ENCODE assay signal across 1 cellular context in the genomic region with DNA sequence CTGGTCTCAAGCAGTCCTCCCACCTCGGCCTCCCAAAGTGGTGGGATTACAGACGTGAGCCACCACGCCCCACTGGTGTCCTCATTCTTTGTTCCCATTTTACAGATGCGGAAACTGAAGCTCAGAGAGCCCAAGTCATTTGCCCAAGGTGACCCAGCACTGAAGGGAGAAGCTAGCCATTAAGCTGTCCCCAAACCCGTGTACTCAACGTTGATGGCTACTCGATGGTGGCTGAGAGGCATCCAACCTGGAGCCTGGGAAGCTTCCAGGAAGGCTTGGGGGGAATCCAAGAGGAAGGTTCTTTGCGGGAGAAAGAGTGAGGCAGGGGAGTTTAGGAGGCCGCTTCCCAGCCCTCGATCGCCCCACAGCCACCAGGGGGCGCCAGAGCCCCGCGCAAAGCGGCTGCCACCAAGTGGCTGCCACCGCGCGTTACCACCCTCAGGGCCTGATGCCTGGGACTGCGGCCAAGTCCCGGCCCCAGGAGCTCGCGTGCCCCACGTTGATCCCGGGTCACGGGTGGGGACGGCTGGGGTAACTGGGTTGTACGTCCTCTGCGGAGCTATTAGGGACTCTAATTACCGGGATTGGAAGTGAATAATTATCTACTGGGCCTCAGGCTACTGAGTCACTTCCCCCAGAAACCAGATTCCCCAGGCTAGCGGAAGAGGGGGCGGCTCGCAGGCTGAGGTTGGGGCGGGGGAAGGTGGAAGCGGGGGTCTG.
TF ChIP-seq lines count a peak whose summit lies in the region.

No MANE protein-coding gene starts in this region.

TF ChIP-seq in HepG2, 621 proteins besides CTCF, POLR2A, EP300 and RAD21 (continued from another document and continues in another):
- TF ChIP-seq SMAD9 (CRISPR knock-in tag; IDR thresholded peaks at IDR 0.05) = no peak
- TF ChIP-seq PHF8 (CRISPR knock-in tag; IDR thresholded peaks at IDR 0.05) = peak; percentile 44; the same call in 1 of the 2 replicates
- TF ChIP-seq ZKSCAN5 (CRISPR knock-in tag; IDR thresholded peaks at IDR 0.05) = no peak
- no peak for TF ChIP-seq ASH2L (IDR thresholded peaks at IDR 0.05; ENCODE audit: insufficient read length, low read depth, low read length)
- TF ChIP-seq CREB1 (IDR thresholded peaks at IDR 0.05) = no peak
- TF ChIP-seq CREB1 (CRISPR knock-in tag; IDR thresholded peaks at IDR 0.05) = no peak
- TF ChIP-seq ZFX (CRISPR knock-in tag; IDR thresholded peaks at IDR 0.05; ENCODE audit: low read depth) = peak; percentile 66
- TF ChIP-seq, protein P1, sequence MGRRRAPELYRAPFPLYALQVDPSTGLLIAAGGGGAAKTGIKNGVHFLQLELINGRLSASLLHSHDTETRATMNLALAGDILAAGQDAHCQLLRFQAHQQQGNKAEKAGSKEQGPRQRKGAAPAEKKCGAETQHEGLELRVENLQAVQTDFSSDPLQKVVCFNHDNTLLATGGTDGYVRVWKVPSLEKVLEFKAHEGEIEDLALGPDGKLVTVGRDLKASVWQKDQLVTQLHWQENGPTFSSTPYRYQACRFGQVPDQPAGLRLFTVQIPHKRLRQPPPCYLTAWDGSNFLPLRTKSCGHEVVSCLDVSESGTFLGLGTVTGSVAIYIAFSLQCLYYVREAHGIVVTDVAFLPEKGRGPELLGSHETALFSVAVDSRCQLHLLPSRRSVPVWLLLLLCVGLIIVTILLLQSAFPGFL (CRISPR knock-in tag; IDR thresholded peaks at IDR 0.05) = no peak
- TF ChIP-seq SMAD3 (CRISPR knock-in tag; IDR thresholded peaks at IDR 0.05) = 0 out of 2 replicates have a peak, but pooled peaks have one; percentile 45
- TF ChIP-seq, protein P2, sequence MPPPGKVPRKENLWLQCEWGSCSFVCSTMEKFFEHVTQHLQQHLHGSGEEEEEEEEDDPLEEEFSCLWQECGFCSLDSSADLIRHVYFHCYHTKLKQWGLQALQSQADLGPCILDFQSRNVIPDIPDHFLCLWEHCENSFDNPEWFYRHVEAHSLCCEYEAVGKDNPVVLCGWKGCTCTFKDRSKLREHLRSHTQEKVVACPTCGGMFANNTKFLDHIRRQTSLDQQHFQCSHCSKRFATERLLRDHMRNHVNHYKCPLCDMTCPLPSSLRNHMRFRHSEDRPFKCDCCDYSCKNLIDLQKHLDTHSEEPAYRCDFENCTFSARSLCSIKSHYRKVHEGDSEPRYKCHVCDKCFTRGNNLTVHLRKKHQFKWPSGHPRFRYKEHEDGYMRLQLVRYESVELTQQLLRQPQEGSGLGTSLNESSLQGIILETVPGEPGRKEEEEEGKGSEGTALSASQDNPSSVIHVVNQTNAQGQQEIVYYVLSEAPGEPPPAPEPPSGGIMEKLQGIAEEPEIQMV (CRISPR knock-in tag; IDR thresholded peaks at IDR 0.05; ENCODE audit: low read depth) = peak; percentile 56; the same call in 1 of the 2 replicates
- TF ChIP-seq HNRNPH1 (optimal IDR thresholded peaks at IDR 0.05; ENCODE audit: low read depth, low read length) = no peak
- TF ChIP-seq KDM2A (CRISPR knock-in tag; IDR thresholded peaks at IDR 0.05; ENCODE audit: borderline replicate concordance, low read depth) = peak; percentile 83
- TF ChIP-seq, protein P3, sequence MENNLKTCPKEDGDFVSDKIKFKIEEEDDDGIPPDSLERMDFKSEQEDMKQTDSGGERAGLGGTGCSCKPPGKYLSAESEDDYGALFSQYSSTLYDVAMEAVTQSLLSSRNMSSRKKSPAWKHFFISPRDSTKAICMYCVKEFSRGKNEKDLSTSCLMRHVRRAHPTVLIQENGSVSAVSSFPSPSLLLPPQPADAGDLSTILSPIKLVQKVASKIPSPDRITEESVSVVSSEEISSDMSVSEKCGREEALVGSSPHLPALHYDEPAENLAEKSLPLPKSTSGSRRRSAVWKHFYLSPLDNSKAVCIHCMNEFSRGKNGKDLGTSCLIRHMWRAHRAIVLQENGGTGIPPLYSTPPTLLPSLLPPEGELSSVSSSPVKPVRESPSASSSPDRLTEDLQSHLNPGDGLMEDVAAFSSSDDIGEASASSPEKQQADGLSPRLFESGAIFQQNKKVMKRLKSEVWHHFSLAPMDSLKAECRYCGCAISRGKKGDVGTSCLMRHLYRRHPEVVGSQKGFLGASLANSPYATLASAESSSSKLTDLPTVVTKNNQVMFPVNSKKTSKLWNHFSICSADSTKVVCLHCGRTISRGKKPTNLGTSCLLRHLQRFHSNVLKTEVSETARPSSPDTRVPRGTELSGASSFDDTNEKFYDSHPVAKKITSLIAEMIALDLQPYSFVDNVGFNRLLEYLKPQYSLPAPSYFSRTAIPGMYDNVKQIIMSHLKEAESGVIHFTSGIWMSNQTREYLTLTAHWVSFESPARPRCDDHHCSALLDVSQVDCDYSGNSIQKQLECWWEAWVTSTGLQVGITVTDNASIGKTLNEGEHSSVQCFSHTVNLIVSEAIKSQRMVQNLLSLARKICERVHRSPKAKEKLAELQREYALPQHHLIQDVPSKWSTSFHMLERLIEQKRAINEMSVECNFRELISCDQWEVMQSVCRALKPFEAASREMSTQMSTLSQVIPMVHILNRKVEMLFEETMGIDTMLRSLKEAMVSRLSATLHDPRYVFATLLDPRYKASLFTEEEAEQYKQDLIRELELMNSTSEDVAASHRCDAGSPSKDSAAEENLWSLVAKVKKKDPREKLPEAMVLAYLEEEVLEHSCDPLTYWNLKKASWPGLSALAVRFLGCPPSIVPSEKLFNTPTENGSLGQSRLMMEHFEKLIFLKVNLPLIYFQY (CRISPR knock-in tag; IDR thresholded peaks at IDR 0.05; ENCODE audit: borderline replicate concordance) = 0 out of 2 replicates have a peak, but pooled peaks have one; percentile 30
- TF ChIP-seq RXRA (CRISPR knock-in tag; IDR thresholded peaks at IDR 0.05) = peak; percentile 32; the same call in 1 of the 2 replicates
- TF ChIP-seq NONO (IDR thresholded peaks at IDR 0.05) = no peak
- 0 out of 2 replicates have a peak, but pooled peaks have one; percentile 42 for TF ChIP-seq NONO (CRISPR knock-in tag; conservative IDR thresholded peaks at IDR 0.05)
- TF ChIP-seq, protein P4, sequence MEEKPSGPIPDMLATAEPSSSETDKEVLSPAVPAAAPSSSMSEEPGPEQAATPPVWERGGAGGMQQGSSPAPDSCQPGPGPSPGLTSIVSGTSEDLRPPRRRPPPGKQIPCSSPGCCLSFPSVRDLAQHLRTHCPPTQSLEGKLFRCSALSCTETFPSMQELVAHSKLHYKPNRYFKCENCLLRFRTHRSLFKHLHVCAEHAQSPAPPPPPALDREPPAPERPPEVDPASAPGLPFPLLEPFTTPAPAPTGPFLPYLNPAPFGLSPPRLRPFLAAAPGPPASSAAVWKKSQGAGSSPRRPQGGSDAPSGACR (CRISPR knock-in tag; IDR thresholded peaks at IDR 0.05) = 0 out of 2 replicates have a peak, but pooled peaks have one; percentile 46
- TF ChIP-seq ZMYM3 (CRISPR knock-in tag; IDR thresholded peaks at IDR 0.05) = peak; percentile 97
- TF ChIP-seq, protein P5, sequence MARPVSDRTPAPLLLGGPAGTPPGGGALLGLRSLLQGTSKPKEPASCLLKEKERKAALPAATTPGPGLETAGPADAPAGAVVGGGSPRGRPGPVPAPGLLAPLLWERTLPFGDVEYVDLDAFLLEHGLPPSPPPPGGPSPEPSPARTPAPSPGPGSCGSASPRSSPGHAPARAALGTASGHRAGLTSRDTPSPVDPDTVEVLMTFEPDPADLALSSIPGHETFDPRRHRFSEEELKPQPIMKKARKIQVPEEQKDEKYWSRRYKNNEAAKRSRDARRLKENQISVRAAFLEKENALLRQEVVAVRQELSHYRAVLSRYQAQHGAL (CRISPR knock-in tag; IDR thresholded peaks at IDR 0.05; ENCODE audit: not compliant biosample characterization) = no peak
- peak; percentile 65 for TF ChIP-seq BORCS8-MEF2B (CRISPR knock-in tag; IDR thresholded peaks at IDR 0.05)
- TF ChIP-seq, protein P6, sequence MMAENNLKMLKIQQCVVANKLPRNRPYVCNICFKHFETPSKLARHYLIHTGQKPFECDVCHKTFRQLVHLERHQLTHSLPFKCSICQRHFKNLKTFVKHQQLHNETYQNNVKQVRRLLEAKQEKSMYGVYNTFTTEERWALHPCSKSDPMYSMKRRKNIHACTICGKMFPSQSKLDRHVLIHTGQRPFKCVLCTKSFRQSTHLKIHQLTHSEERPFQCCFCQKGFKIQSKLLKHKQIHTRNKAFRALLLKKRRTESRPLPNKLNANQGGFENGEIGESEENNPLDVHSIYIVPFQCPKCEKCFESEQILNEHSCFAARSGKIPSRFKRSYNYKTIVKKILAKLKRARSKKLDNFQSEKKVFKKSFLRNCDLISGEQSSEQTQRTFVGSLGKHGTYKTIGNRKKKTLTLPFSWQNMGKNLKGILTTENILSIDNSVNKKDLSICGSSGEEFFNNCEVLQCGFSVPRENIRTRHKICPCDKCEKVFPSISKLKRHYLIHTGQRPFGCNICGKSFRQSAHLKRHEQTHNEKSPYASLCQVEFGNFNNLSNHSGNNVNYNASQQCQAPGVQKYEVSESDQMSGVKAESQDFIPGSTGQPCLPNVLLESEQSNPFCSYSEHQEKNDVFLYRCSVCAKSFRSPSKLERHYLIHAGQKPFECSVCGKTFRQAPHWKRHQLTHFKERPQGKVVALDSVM (CRISPR knock-in tag; IDR thresholded peaks at IDR 0.05) = peak; percentile 85
- peak; percentile 38; the same call in 1 of the 2 replicates for TF ChIP-seq NFKB2 (CRISPR knock-in tag; IDR thresholded peaks at IDR 0.05; ENCODE audit: borderline replicate concordance)
- TF ChIP-seq, protein P7, sequence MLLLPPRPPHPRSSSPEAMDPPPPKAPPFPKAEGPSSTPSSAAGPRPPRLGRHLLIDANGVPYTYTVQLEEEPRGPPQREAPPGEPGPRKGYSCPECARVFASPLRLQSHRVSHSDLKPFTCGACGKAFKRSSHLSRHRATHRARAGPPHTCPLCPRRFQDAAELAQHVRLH (CRISPR knock-in tag; IDR thresholded peaks at IDR 0.05; ENCODE audit: borderline replicate concordance, low read depth) = peak; percentile 46; the same call in 1 of the 2 replicates
- no peak for TF ChIP-seq ZNF484 (CRISPR knock-in tag; IDR thresholded peaks at IDR 0.05; ENCODE audit: borderline replicate concordance, low read depth)
- TF ChIP-seq, protein P8, sequence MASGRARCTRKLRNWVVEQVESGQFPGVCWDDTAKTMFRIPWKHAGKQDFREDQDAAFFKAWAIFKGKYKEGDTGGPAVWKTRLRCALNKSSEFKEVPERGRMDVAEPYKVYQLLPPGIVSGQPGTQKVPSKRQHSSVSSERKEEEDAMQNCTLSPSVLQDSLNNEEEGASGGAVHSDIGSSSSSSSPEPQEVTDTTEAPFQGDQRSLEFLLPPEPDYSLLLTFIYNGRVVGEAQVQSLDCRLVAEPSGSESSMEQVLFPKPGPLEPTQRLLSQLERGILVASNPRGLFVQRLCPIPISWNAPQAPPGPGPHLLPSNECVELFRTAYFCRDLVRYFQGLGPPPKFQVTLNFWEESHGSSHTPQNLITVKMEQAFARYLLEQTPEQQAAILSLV (CRISPR knock-in tag; IDR thresholded peaks at IDR 0.05; ENCODE audit: borderline replicate concordance) = no peak
- TF ChIP-seq NFE2L1 (CRISPR knock-in tag; IDR thresholded peaks at IDR 0.05; ENCODE audit: borderline replicate concordance) = no peak
- TF ChIP-seq, protein P9, sequence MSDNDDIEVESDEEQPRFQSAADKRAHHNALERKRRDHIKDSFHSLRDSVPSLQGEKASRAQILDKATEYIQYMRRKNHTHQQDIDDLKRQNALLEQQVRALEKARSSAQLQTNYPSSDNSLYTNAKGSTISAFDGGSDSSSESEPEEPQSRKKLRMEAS (IDR thresholded peaks at IDR 0.05) = peak; percentile 25; the same call in 1 of the 2 replicates
- TF ChIP-seq, protein P10, sequence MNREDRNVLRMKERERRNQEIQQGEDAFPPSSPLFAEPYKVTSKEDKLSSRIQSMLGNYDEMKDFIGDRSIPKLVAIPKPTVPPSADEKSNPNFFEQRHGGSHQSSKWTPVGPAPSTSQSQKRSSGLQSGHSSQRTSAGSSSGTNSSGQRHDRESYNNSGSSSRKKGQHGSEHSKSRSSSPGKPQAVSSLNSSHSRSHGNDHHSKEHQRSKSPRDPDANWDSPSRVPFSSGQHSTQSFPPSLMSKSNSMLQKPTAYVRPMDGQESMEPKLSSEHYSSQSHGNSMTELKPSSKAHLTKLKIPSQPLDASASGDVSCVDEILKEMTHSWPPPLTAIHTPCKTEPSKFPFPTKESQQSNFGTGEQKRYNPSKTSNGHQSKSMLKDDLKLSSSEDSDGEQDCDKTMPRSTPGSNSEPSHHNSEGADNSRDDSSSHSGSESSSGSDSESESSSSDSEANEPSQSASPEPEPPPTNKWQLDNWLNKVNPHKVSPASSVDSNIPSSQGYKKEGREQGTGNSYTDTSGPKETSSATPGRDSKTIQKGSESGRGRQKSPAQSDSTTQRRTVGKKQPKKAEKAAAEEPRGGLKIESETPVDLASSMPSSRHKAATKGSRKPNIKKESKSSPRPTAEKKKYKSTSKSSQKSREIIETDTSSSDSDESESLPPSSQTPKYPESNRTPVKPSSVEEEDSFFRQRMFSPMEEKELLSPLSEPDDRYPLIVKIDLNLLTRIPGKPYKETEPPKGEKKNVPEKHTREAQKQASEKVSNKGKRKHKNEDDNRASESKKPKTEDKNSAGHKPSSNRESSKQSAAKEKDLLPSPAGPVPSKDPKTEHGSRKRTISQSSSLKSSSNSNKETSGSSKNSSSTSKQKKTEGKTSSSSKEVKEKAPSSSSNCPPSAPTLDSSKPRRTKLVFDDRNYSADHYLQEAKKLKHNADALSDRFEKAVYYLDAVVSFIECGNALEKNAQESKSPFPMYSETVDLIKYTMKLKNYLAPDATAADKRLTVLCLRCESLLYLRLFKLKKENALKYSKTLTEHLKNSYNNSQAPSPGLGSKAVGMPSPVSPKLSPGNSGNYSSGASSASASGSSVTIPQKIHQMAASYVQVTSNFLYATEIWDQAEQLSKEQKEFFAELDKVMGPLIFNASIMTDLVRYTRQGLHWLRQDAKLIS (CRISPR knock-in tag; IDR thresholded peaks at IDR 0.05) = no peak
- TF ChIP-seq NFIC (IDR thresholded peaks at IDR 0.05; ENCODE audit: low read length) = no peak
- TF ChIP-seq MAZ (IDR thresholded peaks at IDR 0.05; ENCODE audit: borderline replicate concordance, low read depth, low read length) = no peak
- TF ChIP-seq MAZ (CRISPR knock-in tag; IDR thresholded peaks at IDR 0.05; ENCODE audit: low read depth) = peak; percentile 46; the same call in 1 of the 2 replicates
- TF ChIP-seq, protein P11, sequence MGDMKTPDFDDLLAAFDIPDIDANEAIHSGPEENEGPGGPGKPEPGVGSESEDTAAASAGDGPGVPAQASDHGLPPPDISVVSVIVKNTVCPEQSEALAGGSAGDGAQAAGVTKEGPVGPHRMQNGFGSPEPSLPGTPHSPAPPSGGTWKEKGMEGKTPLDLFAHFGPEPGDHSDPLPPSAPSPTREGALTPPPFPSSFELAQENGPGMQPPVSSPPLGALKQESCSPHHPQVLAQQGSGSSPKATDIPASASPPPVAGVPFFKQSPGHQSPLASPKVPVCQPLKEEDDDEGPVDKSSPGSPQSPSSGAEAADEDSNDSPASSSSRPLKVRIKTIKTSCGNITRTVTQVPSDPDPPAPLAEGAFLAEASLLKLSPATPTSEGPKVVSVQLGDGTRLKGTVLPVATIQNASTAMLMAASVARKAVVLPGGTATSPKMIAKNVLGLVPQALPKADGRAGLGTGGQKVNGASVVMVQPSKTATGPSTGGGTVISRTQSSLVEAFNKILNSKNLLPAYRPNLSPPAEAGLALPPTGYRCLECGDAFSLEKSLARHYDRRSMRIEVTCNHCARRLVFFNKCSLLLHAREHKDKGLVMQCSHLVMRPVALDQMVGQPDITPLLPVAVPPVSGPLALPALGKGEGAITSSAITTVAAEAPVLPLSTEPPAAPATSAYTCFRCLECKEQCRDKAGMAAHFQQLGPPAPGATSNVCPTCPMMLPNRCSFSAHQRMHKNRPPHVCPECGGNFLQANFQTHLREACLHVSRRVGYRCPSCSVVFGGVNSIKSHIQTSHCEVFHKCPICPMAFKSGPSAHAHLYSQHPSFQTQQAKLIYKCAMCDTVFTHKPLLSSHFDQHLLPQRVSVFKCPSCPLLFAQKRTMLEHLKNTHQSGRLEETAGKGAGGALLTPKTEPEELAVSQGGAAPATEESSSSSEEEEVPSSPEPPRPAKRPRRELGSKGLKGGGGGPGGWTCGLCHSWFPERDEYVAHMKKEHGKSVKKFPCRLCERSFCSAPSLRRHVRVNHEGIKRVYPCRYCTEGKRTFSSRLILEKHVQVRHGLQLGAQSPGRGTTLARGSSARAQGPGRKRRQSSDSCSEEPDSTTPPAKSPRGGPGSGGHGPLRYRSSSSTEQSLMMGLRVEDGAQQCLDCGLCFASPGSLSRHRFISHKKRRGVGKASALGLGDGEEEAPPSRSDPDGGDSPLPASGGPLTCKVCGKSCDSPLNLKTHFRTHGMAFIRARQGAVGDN (CRISPR knock-in tag; IDR thresholded peaks at IDR 0.05) = peak; percentile 77
